1 cellular context compared by ENCODE assay signal in genomic region chr7:98617051-98617959, GRCh38.
TF ChIP-seq lines count a peak whose summit lies in the region.

A gene with protein sequence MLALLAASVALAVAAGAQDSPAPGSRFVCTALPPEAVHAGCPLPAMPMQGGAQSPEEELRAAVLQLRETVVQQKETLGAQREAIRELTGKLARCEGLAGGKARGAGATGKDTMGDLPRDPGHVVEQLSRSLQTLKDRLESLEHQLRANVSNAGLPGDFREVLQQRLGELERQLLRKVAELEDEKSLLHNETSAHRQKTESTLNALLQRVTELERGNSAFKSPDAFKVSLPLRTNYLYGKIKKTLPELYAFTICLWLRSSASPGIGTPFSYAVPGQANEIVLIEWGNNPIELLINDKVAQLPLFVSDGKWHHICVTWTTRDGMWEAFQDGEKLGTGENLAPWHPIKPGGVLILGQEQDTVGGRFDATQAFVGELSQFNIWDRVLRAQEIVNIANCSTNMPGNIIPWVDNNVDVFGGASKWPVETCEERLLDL (plus strand): TSS chr7:98617285. CDS start chr7:98617462, 177 bp downstream.

TF ChIP-seq in WTC11, 78 proteins besides CTCF, POLR2A, EP300 and RAD21 (continued from another document):
- TF ChIP-seq ATF3 (CRISPR knock-in tag; conservative IDR thresholded peaks at IDR 0.05) (no peak), ZMAT4 (CRISPR knock-in tag; IDR thresholded peaks at IDR 0.05) (no peak), FOXK1 (CRISPR knock-in tag; IDR thresholded peaks at IDR 0.05) (0 out of 2 replicates have a peak, but pooled peaks have one; percentile 35), NFYB (CRISPR knock-in tag; conservative IDR thresholded peaks at IDR 0.05; ENCODE audit: low read depth) (peak; percentile 89), TCF7 (CRISPR knock-in tag; IDR thresholded peaks at IDR 0.05; ENCODE audit: low read depth) (peak; percentile 75; the same call in 1 of the 2 replicates), RELA (CRISPR knock-in tag; IDR thresholded peaks at IDR 0.05; ENCODE audit: borderline replicate concordance) (peak; percentile 78; the same call in 1 of the 2 replicates), TEAD4 (CRISPR knock-in tag; IDR thresholded peaks at IDR 0.05) (no peak), GABPB1 (CRISPR knock-in tag; IDR thresholded peaks at IDR 0.05) (no peak), ZNF138 (CRISPR knock-in tag; conservative IDR thresholded peaks at IDR 0.05) (0 out of 2 replicates have a peak, but pooled peaks have one; percentile 47), ETV6 (CRISPR knock-in tag; IDR thresholded peaks at IDR 0.05) (peak; percentile 7; the same call in 1 of the 2 replicates), SP1 (CRISPR knock-in tag; conservative IDR thresholded peaks at IDR 0.05) (peak; percentile 97), OVOL2 (CRISPR knock-in tag; IDR thresholded peaks at IDR 0.05; ENCODE audit: borderline replicate concordance) (no peak), MXD4 (CRISPR knock-in tag; IDR thresholded peaks at IDR 0.05; ENCODE audit: borderline replicate concordance) (no peak), SMAD4 (CRISPR knock-in tag; IDR thresholded peaks at IDR 0.05) (peak; percentile 15; the same call in 1 of the 2 replicates), KAT7 (CRISPR knock-in tag; IDR thresholded peaks at IDR 0.05; ENCODE audit: borderline replicate concordance) (no peak; the same call in 1 of the 2 replicates), ZNF423 (CRISPR knock-in tag; IDR thresholded peaks at IDR 0.05) (0 out of 2 replicates have a peak, but pooled peaks have one; percentile 20), ZNF396 (CRISPR knock-in tag; IDR thresholded peaks at IDR 0.05; ENCODE audit: borderline replicate concordance) (no peak), GRHL2 (CRISPR knock-in tag; IDR thresholded peaks at IDR 0.05; ENCODE audit: insufficient replicate concordance, severe bottlenecking) (no peak), NR1H2 (CRISPR knock-in tag; IDR thresholded peaks at IDR 0.05) (no peak), ZNF219 (CRISPR knock-in tag; IDR thresholded peaks at IDR 0.05; ENCODE audit: borderline replicate concordance) (peak; percentile 69; the same call in 1 of the 2 replicates), FOXJ3 (CRISPR knock-in tag; IDR thresholded peaks at IDR 0.05; ENCODE audit: borderline replicate concordance) (no peak), NFE2L1 (CRISPR knock-in tag; IDR thresholded peaks at IDR 0.05) (peak; percentile 82; the same call in 1 of the 2 replicates), USF1 (CRISPR knock-in tag; IDR thresholded peaks at IDR 0.05) (no peak; the same call in 1 of the 2 replicates), ZNF232 (CRISPR knock-in tag; IDR thresholded peaks at IDR 0.05) (no peak; the same call in none of the 2 replicates), ZNF425 (CRISPR knock-in tag; conservative IDR thresholded peaks at IDR 0.05) (no peak), ESRRA (CRISPR knock-in tag; IDR thresholded peaks at IDR 0.05; ENCODE audit: borderline replicate concordance) (peak; percentile 69; the same call in 1 of the 2 replicates), CDX4 (CRISPR knock-in tag; IDR thresholded peaks at IDR 0.05; ENCODE audit: borderline replicate concordance) (no peak), ZNF263 (CRISPR knock-in tag; IDR thresholded peaks at IDR 0.05; ENCODE audit: low read depth) (no peak), ZNF416 (CRISPR knock-in tag; IDR thresholded peaks at IDR 0.05) (no peak), ZNF281 (CRISPR knock-in tag; IDR thresholded peaks at IDR 0.05) (no peak), STAT6 (CRISPR knock-in tag; conservative IDR thresholded peaks at IDR 0.05; ENCODE audit: low read depth) (no peak), FOXP4 (CRISPR knock-in tag; IDR thresholded peaks at IDR 0.05) (peak; percentile 74; the same call in 1 of the 2 replicates), EMX1 (CRISPR knock-in tag; IDR thresholded peaks at IDR 0.05) (0 out of 2 replicates have a peak, but pooled peaks have one; percentile 44), JUN (CRISPR knock-in tag; IDR thresholded peaks at IDR 0.05) (no peak; the same call in 1 of the 2 replicates), TP53 (CRISPR knock-in tag; IDR thresholded peaks at IDR 0.05) (peak; percentile 55)
- TF ChIP-seq, protein P1, sequence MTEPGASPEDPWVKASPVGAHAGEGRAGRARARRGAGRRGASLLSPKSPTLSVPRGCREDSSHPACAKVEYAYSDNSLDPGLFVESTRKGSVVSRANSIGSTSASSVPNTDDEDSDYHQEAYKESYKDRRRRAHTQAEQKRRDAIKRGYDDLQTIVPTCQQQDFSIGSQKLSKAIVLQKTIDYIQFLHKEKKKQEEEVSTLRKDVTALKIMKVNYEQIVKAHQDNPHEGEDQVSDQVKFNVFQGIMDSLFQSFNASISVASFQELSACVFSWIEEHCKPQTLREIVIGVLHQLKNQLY (CRISPR knock-in tag; IDR thresholded peaks at IDR 0.05), result no peak
- TF ChIP-seq, protein P2, sequence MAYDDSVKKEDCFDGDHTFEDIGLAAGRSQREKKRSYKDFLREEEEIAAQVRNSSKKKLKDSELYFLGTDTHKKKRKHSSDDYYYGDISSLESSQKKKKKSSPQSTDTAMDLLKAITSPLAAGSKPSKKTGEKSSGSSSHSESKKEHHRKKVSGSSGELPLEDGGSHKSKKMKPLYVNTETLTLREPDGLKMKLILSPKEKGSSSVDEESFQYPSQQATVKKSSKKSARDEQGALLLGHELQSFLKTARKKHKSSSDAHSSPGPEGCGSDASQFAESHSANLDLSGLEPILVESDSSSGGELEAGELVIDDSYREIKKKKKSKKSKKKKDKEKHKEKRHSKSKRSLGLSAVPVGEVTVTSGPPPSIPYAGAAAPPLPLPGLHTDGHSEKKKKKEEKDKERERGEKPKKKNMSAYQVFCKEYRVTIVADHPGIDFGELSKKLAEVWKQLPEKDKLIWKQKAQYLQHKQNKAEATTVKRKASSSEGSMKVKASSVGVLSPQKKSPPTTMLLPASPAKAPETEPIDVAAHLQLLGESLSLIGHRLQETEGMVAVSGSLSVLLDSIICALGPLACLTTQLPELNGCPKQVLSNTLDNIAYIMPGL (CRISPR knock-in tag; IDR thresholded peaks at IDR 0.05), result peak; percentile 11; the same call in 1 of the 2 replicates
- TF ChIP-seq, protein P3, sequence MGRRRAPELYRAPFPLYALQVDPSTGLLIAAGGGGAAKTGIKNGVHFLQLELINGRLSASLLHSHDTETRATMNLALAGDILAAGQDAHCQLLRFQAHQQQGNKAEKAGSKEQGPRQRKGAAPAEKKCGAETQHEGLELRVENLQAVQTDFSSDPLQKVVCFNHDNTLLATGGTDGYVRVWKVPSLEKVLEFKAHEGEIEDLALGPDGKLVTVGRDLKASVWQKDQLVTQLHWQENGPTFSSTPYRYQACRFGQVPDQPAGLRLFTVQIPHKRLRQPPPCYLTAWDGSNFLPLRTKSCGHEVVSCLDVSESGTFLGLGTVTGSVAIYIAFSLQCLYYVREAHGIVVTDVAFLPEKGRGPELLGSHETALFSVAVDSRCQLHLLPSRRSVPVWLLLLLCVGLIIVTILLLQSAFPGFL (CRISPR knock-in tag; IDR thresholded peaks at IDR 0.05; ENCODE audit: borderline replicate concordance), result no peak
- TF ChIP-seq, protein P4, sequence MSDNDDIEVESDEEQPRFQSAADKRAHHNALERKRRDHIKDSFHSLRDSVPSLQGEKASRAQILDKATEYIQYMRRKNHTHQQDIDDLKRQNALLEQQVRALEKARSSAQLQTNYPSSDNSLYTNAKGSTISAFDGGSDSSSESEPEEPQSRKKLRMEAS (CRISPR knock-in tag; IDR thresholded peaks at IDR 0.05), result peak; percentile 39
- TF ChIP-seq, protein P5, sequence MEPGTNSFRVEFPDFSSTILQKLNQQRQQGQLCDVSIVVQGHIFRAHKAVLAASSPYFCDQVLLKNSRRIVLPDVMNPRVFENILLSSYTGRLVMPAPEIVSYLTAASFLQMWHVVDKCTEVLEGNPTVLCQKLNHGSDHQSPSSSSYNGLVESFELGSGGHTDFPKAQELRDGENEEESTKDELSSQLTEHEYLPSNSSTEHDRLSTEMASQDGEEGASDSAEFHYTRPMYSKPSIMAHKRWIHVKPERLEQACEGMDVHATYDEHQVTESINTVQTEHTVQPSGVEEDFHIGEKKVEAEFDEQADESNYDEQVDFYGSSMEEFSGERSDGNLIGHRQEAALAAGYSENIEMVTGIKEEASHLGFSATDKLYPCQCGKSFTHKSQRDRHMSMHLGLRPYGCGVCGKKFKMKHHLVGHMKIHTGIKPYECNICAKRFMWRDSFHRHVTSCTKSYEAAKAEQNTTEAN (CRISPR knock-in tag; IDR thresholded peaks at IDR 0.05), result no peak
